Comparison of ENCODE assay signal across 8 cellular contexts in genomic region chr20:844473-845225, GRCh38. TPM values are rescaled to one million over a fixed set of nuclear protein-coding genes. Genes with fewer than 3 reads are reported as not detected.
DNase-seq lines count a peak whose midpoint lies in the region; ATAC-seq and TF ChIP-seq lines count a peak whose summit lies in the region.

No MANE protein-coding gene starts in this region.

- H3K9me3 ChIP-seq in lung (ENCODE audit: control insufficient read depth in 2 of 2, insufficient read depth in 1 of 2, low read length in 1 of 2), result no peaks in the 10 kb centered on the region

- peaks cover 30% of the 10 kb centered on the region for H3K36me3 Mint-ChIP-seq in activated CD4-positive, alpha-beta memory T cell treated with anti-CD3 and anti-CD28 coated beads, Interleukin-2, amount 10 ng/mL, durations not matched to agents 7 days and 5 days (ENCODE audit: low read depth)

- peak overlapping the region in 1 of 2 donors; percentile 60 for H3K27ac ChIP-seq in lung (ENCODE audit: low read depth in 1 of 2, low read length in 1 of 2)

- TF ChIP-seq CTCF in AG09309 (IDR thresholded peaks at IDR 0.05; ENCODE audit: control insufficient read depth, insufficient read depth, low read depth, low read length, missing control alignments) (no peak), lung (IDR thresholded peaks at IDR 0.05; ENCODE audit: control extremely low read depth, extremely low read depth) (no peak)

- 7 to 17% methylated on average over 42 to 47 of the region's 47 CpGs for WGBS in lung, 2 donors

- H3K36me3 ChIP-seq in lung (ENCODE audit: control insufficient read depth in 2 of 2, insufficient read depth in 2 of 2, low read length in 2 of 2), result peaks cover 0 to 10% of the 10 kb centered on the region in 2 donors

- peaks cover 54% of the 10 kb centered on the region for H3K4me1 Mint-ChIP-seq in activated CD4-positive, alpha-beta memory T cell treated with anti-CD3 and anti-CD28 coated beads, Interleukin-2, amount 10 ng/mL, durations not matched to agents 7 days and 5 days

- H3K27me3 Mint-ChIP-seq in activated CD4-positive, alpha-beta memory T cell treated with anti-CD3 and anti-CD28 coated beads, Interleukin-2, amount 10 ng/mL, durations not matched to agents 7 days and 5 days, result no peaks in the 10 kb centered on the region

- POLR2A ChIA-PET in activated CD4-positive, alpha-beta memory T cell treated with anti-CD3 and anti-CD28 coated beads, Interleukin-2, amount 10 ng/mL, durations not matched to agents 7 days and 5 days (lab: Charles Lee), result interaction anchor here (0.8 to 6.7 kb wide), 6 partner anchors 10 to 277 kb away, joined by 3 to 92 read pairs (median 4); partner anchors contain the start of gene FAM110A

- H3K27me3 ChIP-seq in lung (ENCODE audit: control insufficient read depth, insufficient read depth), result no peaks in the 10 kb centered on the region

- peak; percentile 94 for ATAC-seq in GM19035 (IDR thresholded peaks at IDR 0.05; ENCODE audit: unreplicated experiment)
- ATAC-seq in HG03280 (IDR thresholded peaks at IDR 0.05; ENCODE audit: unreplicated experiment), result peak; percentile 94
- ATAC-seq in lung (ENCODE audit: insufficient read depth, low FRiP score), result peak; percentile 92

- H3K4me1 ChIP-seq in lung (ENCODE audit: control insufficient read depth in 2 of 2, insufficient read depth in 2 of 2, low read length in 2 of 2), result peaks cover 3 to 26% of the 10 kb centered on the region in 2 donors

- no peak for DNase-seq in AG09309 (ENCODE audit: low read depth)
- peak; percentile 94 for DNase-seq in NCI-H510A treated with DMSO at 0.1 percent for 48 hours (lab: John Stamatoyannopoulos, UW)
- peak; percentile 91 for DNase-seq in activated CD4-positive, alpha-beta memory T cell treated with anti-CD3 and anti-CD28 coated beads, Interleukin-2, amount 10 ng/mL, durations not matched to agents 7 days and 5 days
- peak; percentile 93 for DNase-seq in ecto neural progenitor cell (ENCODE audit: low spot score)
- peak; percentile 96 for DNase-seq in lung (ENCODE audit: low spot score)
- DNase-seq in stimulated activated CD4-positive, alpha-beta T cell treated with anti-CD3 and anti-CD28 coated beads, TNF-alpha, amount 100 ng/mL, for 1 hour (ENCODE audit: low read depth in 3 of 3, low spot score in 1 of 3), result peak; percentile 73 to 82 (median 77)

- H3K9me3 Mint-ChIP-seq in activated CD4-positive, alpha-beta memory T cell treated with anti-CD3 and anti-CD28 coated beads, Interleukin-2, amount 10 ng/mL, durations not matched to agents 7 days and 5 days, result no peaks in the 10 kb centered on the region

- H3K4me3 ChIP-seq in AG09309 (ENCODE audit: control insufficient read depth, low read depth, low read length) (peak overlapping the region; percentile 28), lung (peak overlapping the region; percentile 12)

- CTCF ChIA-PET in activated CD4-positive, alpha-beta memory T cell treated with anti-CD3 and anti-CD28 coated beads, Interleukin-2, amount 10 ng/mL, durations not matched to agents 7 days and 5 days (lab: Charles Lee), result interaction anchor here (0.6 to 2.8 kb wide), 8 partner anchors 11 to 766 kb away, joined by 3 to 14 read pairs (median 3); partner anchors contain the start of gene FAM110A

- peak overlapping the region; percentile 89 for H3K4me3 Mint-ChIP-seq in activated CD4-positive, alpha-beta memory T cell treated with anti-CD3 and anti-CD28 coated beads, Interleukin-2, amount 10 ng/mL, durations not matched to agents 7 days and 5 days

- peak overlapping the region; percentile 69 for H3K27ac Mint-ChIP-seq in activated CD4-positive, alpha-beta memory T cell treated with anti-CD3 and anti-CD28 coated beads, Interleukin-2, amount 10 ng/mL, durations not matched to agents 7 days and 5 days

RNA-seq across cellular contexts. Expression of gene FAM110A, which starts 11.1 kb away (rescaled TPM):
- total RNA-seq in activated CD4-positive, alpha-beta memory T cell treated with anti-CD3 and anti-CD28 coated beads, Interleukin-2, amount 10 ng/mL, durations not matched to agents 7 days and 5 days, result 10 to 100 TPM; 34.7 to 35.9 TPM
- 10 to 100 TPM in 1 of 2 donors, 1 to 10 TPM in 1; 8.6 to 17.9 TPM for total RNA-seq in lung
- 10 to 100 TPM; 11.9 to 13.4 TPM for polyA plus RNA-seq in lung
